In the genomic region with DNA sequence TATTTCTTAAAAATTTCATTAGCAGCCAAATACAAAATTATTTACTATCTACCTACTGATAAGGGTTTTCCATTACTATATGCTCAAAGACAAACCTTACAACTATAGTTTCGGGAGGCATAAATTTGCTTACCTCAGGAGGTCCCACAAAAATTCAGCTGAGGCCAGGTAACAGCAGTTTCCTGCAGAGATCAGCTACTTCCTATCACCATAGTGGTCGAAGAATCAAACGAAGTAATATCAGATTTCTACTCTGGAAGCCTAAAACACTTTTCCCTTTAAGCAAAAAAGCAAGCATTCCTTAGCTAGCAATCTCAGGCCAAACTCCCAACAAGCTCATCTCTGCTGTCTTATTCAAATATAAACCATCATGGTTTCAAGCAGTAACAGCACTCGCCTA, we compare ENCODE assay signal across 9 cellular contexts. TPM values are rescaled to one million over a fixed set of nuclear protein-coding genes. Genes with fewer than 3 reads are reported as not detected.
DNase-seq lines count a peak whose midpoint lies in the region; ATAC-seq and TF ChIP-seq lines count a peak whose summit lies in the region.
"Had no signal": no experiment of that assay in that cellular context is flagged by ENCODE, and none has a peak within 500 bp of the region (broad histone marks: within the 10 kb centered on the region; RNA-seq: fewer than 3 reads in every experiment).

No MANE protein-coding gene starts in this region.

- no peaks in the 10 kb centered on the region for H4K20me1 ChIP-seq in GM23248 (ENCODE audit: insufficient read depth)

- ATAC-seq in HG03457 (IDR thresholded peaks at IDR 0.05; ENCODE audit: unreplicated experiment): no peak

- H3K9me3 ChIP-seq in GM23248 (ENCODE audit: low read depth): no peaks in the 10 kb centered on the region
- H3K9me3 ChIP-seq in SK-N-MC (ENCODE audit: low read depth, low read length): no peaks in the 10 kb centered on the region
- no peaks in the 10 kb centered on the region for H3K9me3 ChIP-seq in esophagus squamous epithelium
- H3K9me3 ChIP-seq in SJCRH30 (replicated peaks): no peaks in the 10 kb centered on the region

- WGBS in GM23248 (ENCODE audit: low coverage in 1 of 2, low lambda C conversion rate in 2 of 2, missing lambda C conversion rate in 2 of 2), 2 experiments: 62 to 66% methylated on average over 4 of the region's 4 CpGs
- WGBS in esophagus squamous epithelium, 2 donors: 6 to 15% methylated on average over 4 of the region's 4 CpGs

- H3K36me3 ChIP-seq in GM23248 (ENCODE audit: low read depth): no peaks in the 10 kb centered on the region
- peaks cover 34% of the 10 kb centered on the region for H3K36me3 ChIP-seq in SK-N-MC (ENCODE audit: insufficient read depth, low read length)
- H3K36me3 ChIP-seq in esophagus squamous epithelium: peaks cover 0 to 6% (median 0%) of the 10 kb centered on the region in 3 donors
- H3K36me3 ChIP-seq in SJCRH30: peaks cover 12% of the 10 kb centered on the region

- intact Hi-C loops in esophagus squamous epithelium (cut with DNase I): no loop called here

- H3K9ac ChIP-seq in GM23248: peak overlapping the region; percentile 91
- H3K9ac ChIP-seq in SK-N-MC (ENCODE audit: insufficient read length): peak overlapping the region; percentile 99

- peak; percentile 25 for DNase-seq in GM23248
- DNase-seq in SK-N-MC (ENCODE audit: low read depth, low spot score): no peak
- no peak for DNase-seq in esophagus squamous epithelium (lab: John Stamatoyannopoulos, UW)
- DNase-seq in retinal pigment epithelial cell (ENCODE audit: low read depth): no peak
- DNase-seq in T1000 (lab: John Stamatoyannopoulos, UW): no peak
- DNase-seq in SJCRH30: no peak
- DNase-seq in NCI-H82 treated with DMSO at 0.1 percent for 48 hours (lab: John Stamatoyannopoulos, UW; ENCODE audit: unreplicated experiment): no peak
- DNase-seq: NCI-H446 treated with DMSO at 0.1 percent for 48 hours had no signal

- H3K27ac ChIP-seq in GM23248: 0 out of 2 replicates have a peak overlapping the region, but pooled peaks have one; percentile 6
- H3K27ac ChIP-seq in SK-N-MC: peak overlapping the region; percentile 60
- peak overlapping the region; percentile 69 to 99 (median 96) for H3K27ac ChIP-seq in esophagus squamous epithelium
- H3K27ac ChIP-seq in SJCRH30: no peak overlapping the region

- in situ Hi-C loops in GM23248 (cut with MboI): no loop called here

- no peak overlapping the region for H2AFZ ChIP-seq in GM23248

- no peaks in the 10 kb centered on the region for H3K9me2 ChIP-seq in GM23248 (ENCODE audit: insufficient read depth)

- peaks cover 13% of the 10 kb centered on the region for H3F3A ChIP-seq in GM23248 (ENCODE audit: insufficient read depth)

- TF ChIP-seq POLR2A in esophagus squamous epithelium (IDR thresholded peaks at IDR 0.05): no peak

- peak overlapping the region; percentile 97 for H3K4me2 ChIP-seq in GM23248 (ENCODE audit: unreplicated experiment)

- H3K27me3 ChIP-seq in GM23248 (replicated peaks; ENCODE audit: insufficient read depth): no peaks in the 10 kb centered on the region
- no peaks in the 10 kb centered on the region for H3K27me3 ChIP-seq in esophagus squamous epithelium
- H3K27me3 ChIP-seq in SJCRH30: no peaks in the 10 kb centered on the region

- H3K4me3 ChIP-seq in GM23248: peak overlapping the region; percentile 83
- peak overlapping the region; percentile 98 for H3K4me3 ChIP-seq in SK-N-MC
- peak overlapping the region in 3 of 4 donors; percentile 68 to 91 (median 83) for H3K4me3 ChIP-seq in esophagus squamous epithelium
- H3K4me3 ChIP-seq in retinal pigment epithelial cell (ENCODE audit: low read length): peak overlapping the region; percentile 92
- H3K4me3 ChIP-seq in SJCRH30: no peak overlapping the region; the same call in 1 of the 2 replicates

- TF ChIP-seq CTCF in esophagus squamous epithelium (IDR thresholded peaks at IDR 0.05) (no peak), retinal pigment epithelial cell (conservative IDR thresholded peaks at IDR 0.05; ENCODE audit: low read depth, low read length) (no peak)

- peaks cover 32% of the 10 kb centered on the region for H3K4me1 ChIP-seq in GM23248 (ENCODE audit: insufficient read depth)
- peaks cover 11 to 77% (median 26%) of the 10 kb centered on the region in 3 donors for H3K4me1 ChIP-seq in esophagus squamous epithelium
- peaks cover 15% of the 10 kb centered on the region; the same call in 1 of the 2 replicates for H3K4me1 ChIP-seq in SJCRH30

- H3K79me2 ChIP-seq in GM23248 (ENCODE audit: insufficient read depth): peaks cover 77% of the 10 kb centered on the region

RNA-seq across cellular contexts. Expression of a gene that starts 3.1 kb away (rescaled TPM):
- total RNA-seq in GM23248 (2014; rRNA removed; shearing (Covaris generic)): 57.4 and 68.8 TPM in 2 replicates
- polyA plus RNA-seq in GM23248 (2016; fragmentation: Nextera tagmentation; extraction: Ambion mirVana): 121 and 122 TPM in 2 replicates
- total RNA-seq in esophagus squamous epithelium: 100 to 1,000 TPM; 108 to 140 (median 121) TPM
- 135 and 168 TPM in 2 replicates for total RNA-seq in SJCRH30 (2014; rRNA removed; shearing (Covaris generic))

RNA-seq across cellular contexts. Expression of a gene that starts 59.8 kb away (rescaled TPM):
- total RNA-seq in GM23248 (2014; rRNA removed; shearing (Covaris generic)): 11.7 and 16.8 TPM in 2 replicates
- polyA plus RNA-seq in GM23248 (2016; fragmentation: Nextera tagmentation; extraction: Ambion mirVana): 64.4 and 66.0 TPM in 2 replicates
- total RNA-seq in esophagus squamous epithelium: 10 to 100 TPM; 10.2 to 39.2 (median 22.5) TPM
- not detected in 2 replicates for total RNA-seq in SJCRH30 (2014; rRNA removed; shearing (Covaris generic))

Comparison
In these comparisons a context has a peak if more than half of its experiments do, and no peak if none do; other contexts are left out.
1. RNA of a gene that starts 59.8 kb away (total RNA-seq): 10.2 to 39.2 TPM in esophagus squamous epithelium and 11.7 to 16.8 TPM in GM23248; not detected in SJCRH30; every median in the first group is over 10 times any median in the second.